ENCODE assay signal across 1 cellular context in genomic region chr1:77779529-77780281, GRCh38.
TF ChIP-seq lines count a peak whose summit lies in the region.

Gene MIGA1, plus strand, starts transcription at chr1:77779649. Its CDS starts 3,604 bp downstream, at chr1:77783253.

TF ChIP-seq in K562, 482 proteins besides CTCF, POLR2A, EP300 and RAD21 (continued from another document and continues in another):
- TF ChIP-seq, protein P1, sequence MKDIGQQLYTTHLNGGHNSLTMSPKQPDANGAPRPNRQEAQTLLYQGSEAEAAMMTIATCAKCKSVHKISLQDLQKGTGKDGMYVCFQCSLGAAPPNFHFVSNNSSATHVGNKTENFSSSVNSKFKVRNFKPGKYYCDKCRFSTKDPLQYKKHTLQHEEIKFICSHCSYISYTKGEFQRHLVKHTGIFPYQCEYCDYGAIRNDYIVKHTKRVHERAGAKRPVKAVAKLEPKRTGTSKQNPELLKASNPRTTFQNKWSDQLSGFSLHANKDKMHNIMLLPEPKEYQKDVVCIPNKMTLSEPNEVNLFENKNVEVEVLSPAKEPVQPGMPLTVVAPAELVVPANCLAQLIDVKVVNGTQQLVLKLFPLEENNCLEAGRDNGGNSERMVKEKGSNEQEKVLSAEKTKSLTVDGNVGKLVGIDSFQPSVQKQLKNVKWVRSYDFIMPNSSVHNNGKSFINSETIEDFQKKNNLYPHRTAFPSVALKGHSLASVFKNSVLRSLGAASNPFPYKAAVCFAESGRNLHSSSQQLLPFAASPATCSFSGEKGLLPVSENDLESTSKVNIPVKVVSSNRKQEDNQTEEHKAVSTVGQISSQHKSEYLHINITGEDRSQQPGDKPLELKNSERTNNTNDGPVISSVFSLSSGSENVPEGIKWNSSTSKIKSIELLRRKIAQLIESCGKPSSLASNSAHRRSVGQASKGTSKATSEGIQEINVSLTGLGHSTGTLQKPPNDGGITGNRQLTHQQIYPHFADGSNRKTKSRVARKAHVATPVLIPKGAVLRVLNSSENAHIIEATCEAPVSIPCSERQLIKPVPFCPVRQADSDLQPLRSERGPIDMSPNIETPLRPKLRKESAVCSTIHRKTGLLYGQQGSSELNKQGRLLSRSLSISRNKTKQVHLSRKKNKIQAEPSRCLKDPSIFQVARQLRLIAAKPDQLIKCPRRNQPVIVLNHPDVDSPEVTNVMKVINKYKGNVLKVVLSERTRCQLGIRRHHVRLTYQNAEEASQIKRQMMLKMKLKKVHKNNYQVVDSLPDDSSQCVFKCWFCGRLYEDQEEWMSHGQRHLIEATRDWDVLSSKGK (CRISPR knock-in tag; IDR thresholded peaks at IDR 0.05) = no peak
- TF ChIP-seq, protein P2, sequence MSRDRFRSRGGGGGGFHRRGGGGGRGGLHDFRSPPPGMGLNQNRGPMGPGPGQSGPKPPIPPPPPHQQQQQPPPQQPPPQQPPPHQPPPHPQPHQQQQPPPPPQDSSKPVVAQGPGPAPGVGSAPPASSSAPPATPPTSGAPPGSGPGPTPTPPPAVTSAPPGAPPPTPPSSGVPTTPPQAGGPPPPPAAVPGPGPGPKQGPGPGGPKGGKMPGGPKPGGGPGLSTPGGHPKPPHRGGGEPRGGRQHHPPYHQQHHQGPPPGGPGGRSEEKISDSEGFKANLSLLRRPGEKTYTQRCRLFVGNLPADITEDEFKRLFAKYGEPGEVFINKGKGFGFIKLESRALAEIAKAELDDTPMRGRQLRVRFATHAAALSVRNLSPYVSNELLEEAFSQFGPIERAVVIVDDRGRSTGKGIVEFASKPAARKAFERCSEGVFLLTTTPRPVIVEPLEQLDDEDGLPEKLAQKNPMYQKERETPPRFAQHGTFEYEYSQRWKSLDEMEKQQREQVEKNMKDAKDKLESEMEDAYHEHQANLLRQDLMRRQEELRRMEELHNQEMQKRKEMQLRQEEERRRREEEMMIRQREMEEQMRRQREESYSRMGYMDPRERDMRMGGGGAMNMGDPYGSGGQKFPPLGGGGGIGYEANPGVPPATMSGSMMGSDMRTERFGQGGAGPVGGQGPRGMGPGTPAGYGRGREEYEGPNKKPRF (IDR thresholded peaks at IDR 0.05; ENCODE audit: low read depth, low read length) = no peak
- TF ChIP-seq ZNF586 (CRISPR knock-in tag; conservative IDR thresholded peaks at IDR 0.05) (no peak), NCOA1 (IDR thresholded peaks at IDR 0.05; ENCODE audit: low read depth) (no peak), YY1 (IDR thresholded peaks at IDR 0.05; ENCODE audit: borderline replicate concordance in 1 of 3, control insufficient read depth in 1 of 3, extremely low read depth in 1 of 3, insufficient read depth in 3 of 3, insufficient read length in 1 of 3, insufficient replicate concordance in 2 of 3, low read depth in 1 of 3, low read length in 2 of 3) (peak; percentile 93 to 99 (median 99)), ATF3 (IDR thresholded peaks at IDR 0.05) (no peak), ATF3 (CRISPR knock-in tag; conservative IDR thresholded peaks at IDR 0.05) (no peak), ZFPM2 (CRISPR knock-in tag; IDR thresholded peaks at IDR 0.05) (no peak), FOXA3 (CRISPR knock-in tag; conservative IDR thresholded peaks at IDR 0.05 in 1 of 2, IDR thresholded peaks at IDR 0.05 in 1 of 2) (no peak), HMG20B (CRISPR knock-in tag; IDR thresholded peaks at IDR 0.05) (no peak), TRIM24 (IDR thresholded peaks at IDR 0.05) (0 out of 4 replicates have a peak, but pooled peaks of 1 of the 2 experiments have one; percentile 8), PHF20 (IDR thresholded peaks at IDR 0.05; ENCODE audit: partially characterized antibody) (peak; percentile 84), SLC30A9 (CRISPR knock-in tag; IDR thresholded peaks at IDR 0.05) (no peak), ZBTB43 (CRISPR knock-in tag; IDR thresholded peaks at IDR 0.05) (no peak), LCOR (CRISPR knock-in tag; IDR thresholded peaks at IDR 0.05) (peak; percentile 71; the same call in 1 of the 2 replicates), ZMIZ1 (IDR thresholded peaks at IDR 0.05; ENCODE audit: low read depth in 2 of 2, low read length in 2 of 2) (no peak), NFXL1 (CRISPR knock-in tag; IDR thresholded peaks at IDR 0.05) (no peak), PKNOX1 (IDR thresholded peaks at IDR 0.05) (no peak), FOXK2 (conservative IDR thresholded peaks at IDR 0.05 in 1 of 2, IDR thresholded peaks at IDR 0.05 in 1 of 2; ENCODE audit: low read depth in 2 of 2) (peak in 1 of 2 experiments; percentile 31; a peak in 2 of 4 replicates), E2F6 (IDR thresholded peaks at IDR 0.05; ENCODE audit: borderline replicate concordance in 1 of 2, extremely low read depth in 1 of 2, insufficient read depth in 1 of 2, insufficient read length in 1 of 2, low read depth in 1 of 2, low read length in 1 of 2, poor library complexity in 1 of 2, severe bottlenecking in 1 of 2) (peak; percentile 56 to 75), HCFC1 (IDR thresholded peaks at IDR 0.05; ENCODE audit: low read depth, low read length) (peak; percentile 90), ZBTB34 (CRISPR knock-in tag; IDR thresholded peaks at IDR 0.05) (no peak), PHF8 (IDR thresholded peaks at IDR 0.05; ENCODE audit: borderline replicate concordance, low read length) (peak; percentile 65), TEAD4 (IDR thresholded peaks at IDR 0.05; ENCODE audit: low read length) (no peak), TEAD4 (CRISPR knock-in tag; IDR thresholded peaks at IDR 0.05; ENCODE audit: borderline replicate concordance) (no peak), SMARCB1 (IDR thresholded peaks at IDR 0.05; ENCODE audit: insufficient read length, low read depth) (no peak), HNRNPLL (IDR thresholded peaks at IDR 0.05; ENCODE audit: low read depth, low read length, poor library complexity, severe bottlenecking) (peak; percentile 77), RBM15 (IDR thresholded peaks at IDR 0.05; ENCODE audit: insufficient read depth, low read length) (no peak), ZNF511 (CRISPR knock-in tag; IDR thresholded peaks at IDR 0.05) (peak; percentile 74; the same call in 1 of the 2 replicates), FOSL1 (tag; conservative IDR thresholded peaks at IDR 0.05) (peak; percentile 34; the same call in 1 of the 2 replicates)
- TF ChIP-seq, protein P3, sequence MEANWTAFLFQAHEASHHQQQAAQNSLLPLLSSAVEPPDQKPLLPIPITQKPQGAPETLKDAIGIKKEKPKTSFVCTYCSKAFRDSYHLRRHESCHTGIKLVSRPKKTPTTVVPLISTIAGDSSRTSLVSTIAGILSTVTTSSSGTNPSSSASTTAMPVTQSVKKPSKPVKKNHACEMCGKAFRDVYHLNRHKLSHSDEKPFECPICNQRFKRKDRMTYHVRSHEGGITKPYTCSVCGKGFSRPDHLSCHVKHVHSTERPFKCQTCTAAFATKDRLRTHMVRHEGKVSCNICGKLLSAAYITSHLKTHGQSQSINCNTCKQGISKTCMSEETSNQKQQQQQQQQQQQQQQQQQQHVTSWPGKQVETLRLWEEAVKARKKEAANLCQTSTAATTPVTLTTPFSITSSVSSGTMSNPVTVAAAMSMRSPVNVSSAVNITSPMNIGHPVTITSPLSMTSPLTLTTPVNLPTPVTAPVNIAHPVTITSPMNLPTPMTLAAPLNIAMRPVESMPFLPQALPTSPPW (CRISPR knock-in tag; IDR thresholded peaks at IDR 0.05) = peak; percentile 94
- TF ChIP-seq, protein P4, sequence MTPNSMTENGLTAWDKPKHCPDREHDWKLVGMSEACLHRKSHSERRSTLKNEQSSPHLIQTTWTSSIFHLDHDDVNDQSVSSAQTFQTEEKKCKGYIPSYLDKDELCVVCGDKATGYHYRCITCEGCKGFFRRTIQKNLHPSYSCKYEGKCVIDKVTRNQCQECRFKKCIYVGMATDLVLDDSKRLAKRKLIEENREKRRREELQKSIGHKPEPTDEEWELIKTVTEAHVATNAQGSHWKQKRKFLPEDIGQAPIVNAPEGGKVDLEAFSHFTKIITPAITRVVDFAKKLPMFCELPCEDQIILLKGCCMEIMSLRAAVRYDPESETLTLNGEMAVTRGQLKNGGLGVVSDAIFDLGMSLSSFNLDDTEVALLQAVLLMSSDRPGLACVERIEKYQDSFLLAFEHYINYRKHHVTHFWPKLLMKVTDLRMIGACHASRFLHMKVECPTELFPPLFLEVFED (CRISPR knock-in tag; conservative IDR thresholded peaks at IDR 0.05) = no peak
- TF ChIP-seq, protein P5, sequence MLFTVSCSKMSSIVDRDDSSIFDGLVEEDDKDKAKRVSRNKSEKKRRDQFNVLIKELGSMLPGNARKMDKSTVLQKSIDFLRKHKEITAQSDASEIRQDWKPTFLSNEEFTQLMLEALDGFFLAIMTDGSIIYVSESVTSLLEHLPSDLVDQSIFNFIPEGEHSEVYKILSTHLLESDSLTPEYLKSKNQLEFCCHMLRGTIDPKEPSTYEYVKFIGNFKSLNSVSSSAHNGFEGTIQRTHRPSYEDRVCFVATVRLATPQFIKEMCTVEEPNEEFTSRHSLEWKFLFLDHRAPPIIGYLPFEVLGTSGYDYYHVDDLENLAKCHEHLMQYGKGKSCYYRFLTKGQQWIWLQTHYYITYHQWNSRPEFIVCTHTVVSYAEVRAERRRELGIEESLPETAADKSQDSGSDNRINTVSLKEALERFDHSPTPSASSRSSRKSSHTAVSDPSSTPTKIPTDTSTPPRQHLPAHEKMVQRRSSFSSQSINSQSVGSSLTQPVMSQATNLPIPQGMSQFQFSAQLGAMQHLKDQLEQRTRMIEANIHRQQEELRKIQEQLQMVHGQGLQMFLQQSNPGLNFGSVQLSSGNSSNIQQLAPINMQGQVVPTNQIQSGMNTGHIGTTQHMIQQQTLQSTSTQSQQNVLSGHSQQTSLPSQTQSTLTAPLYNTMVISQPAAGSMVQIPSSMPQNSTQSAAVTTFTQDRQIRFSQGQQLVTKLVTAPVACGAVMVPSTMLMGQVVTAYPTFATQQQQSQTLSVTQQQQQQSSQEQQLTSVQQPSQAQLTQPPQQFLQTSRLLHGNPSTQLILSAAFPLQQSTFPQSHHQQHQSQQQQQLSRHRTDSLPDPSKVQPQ (CRISPR knock-in tag; IDR thresholded peaks at IDR 0.05; ENCODE audit: borderline replicate concordance) = no peak
